Comparison of ENCODE assay signal across 13 cellular contexts in genomic region chr20:45919536-45919933, GRCh38. TPM values are rescaled to one million over a fixed set of nuclear protein-coding genes. Genes with fewer than 3 reads are reported as not detected.
DNase-seq lines count a peak whose midpoint lies in the region; ATAC-seq, FAIRE-seq and TF ChIP-seq lines count a peak whose summit lies in the region.
"Had no signal": no experiment of that assay in that cellular context is flagged by ENCODE, and none has a peak within 500 bp of the region (broad histone marks: within the 10 kb centered on the region; RNA-seq: fewer than 3 reads in every experiment).

No MANE protein-coding gene starts in this region.

- TF ChIP-seq CTCF in choroid plexus epithelial cell (conservative IDR thresholded peaks at IDR 0.05; ENCODE audit: low read depth, low read length) (no peak), smooth muscle cell (IDR thresholded peaks at IDR 0.05; ENCODE audit: borderline replicate concordance, insufficient read depth, poor library complexity, severe bottlenecking) (no peak), GM20000 (IDR thresholded peaks at IDR 0.05; ENCODE audit: extremely low read depth, missing control alignments) (no peak), D721Med (IDR thresholded peaks at IDR 0.05; ENCODE audit: insufficient read depth, missing control alignments) (no peak)

- H3K27me3 ChIP-seq in smooth muscle cell (ENCODE audit: low read depth): no peaks in the 10 kb centered on the region

- no peak overlapping the region for H2AFZ ChIP-seq in smooth muscle cell (ENCODE audit: low read depth)
- H2AFZ ChIP-seq: PC-9 had no signal

- FAIRE-seq in D721Med (lab: Jason Lieb, UNC): no peak

- H3K9ac ChIP-seq in smooth muscle cell (ENCODE audit: low read depth): peak overlapping the region; percentile 74

- no peaks in the 10 kb centered on the region for H3K9me3 ChIP-seq in smooth muscle cell (replicated peaks; ENCODE audit: low read depth)

- H3K4me1 ChIP-seq in smooth muscle cell (ENCODE audit: low read depth): peaks cover 16% of the 10 kb centered on the region

- intact Hi-C loops in left colon (cut with DNase I, micrococcal nuclease): loop anchor here in 1 of 2 donors (10.0 kb wide), 1 partner anchor 505 kb away; the partner anchor contains the start of gene PIGT

- H3K4me3 ChIP-seq in choroid plexus epithelial cell (ENCODE audit: low read depth, low read length): no peak overlapping the region
- no peak overlapping the region for H3K4me3 ChIP-seq in smooth muscle cell
- H3K4me3 ChIP-seq: PC-9 had no signal

- 15% methylated on average over 4 of the region's 4 CpGs for WGBS in smooth muscle cell (ENCODE audit: low lambda C conversion rate)

- H3F3A ChIP-seq in smooth muscle cell (ENCODE audit: low read depth): peaks cover 34% of the 10 kb centered on the region

- peak overlapping the region; percentile 94 for H3K27ac ChIP-seq in smooth muscle cell (ENCODE audit: low read depth)
- H3K27ac ChIP-seq: PC-9 had no signal

- peak overlapping the region; percentile 33 for H3K4me2 ChIP-seq in smooth muscle cell
- H3K4me2 ChIP-seq: PC-9 had no signal

- no peaks in the 10 kb centered on the region for H3K79me2 ChIP-seq in smooth muscle cell (ENCODE audit: low read depth)

- no peaks in the 10 kb centered on the region for H3K36me3 ChIP-seq in smooth muscle cell (ENCODE audit: low read depth)

- ATAC-seq in left colon: no peak
- ATAC-seq: WTC11 had no signal

- H4K20me1 ChIP-seq in smooth muscle cell (ENCODE audit: low read depth): no peaks in the 10 kb centered on the region

- peak; percentile 3 for DNase-seq in NCI-H774 (lab: John Stamatoyannopoulos, UW)
- DNase-seq in choroid plexus epithelial cell (ENCODE audit: low read depth): peak; percentile 98
- DNase-seq in left colon: peak; percentile 48 to 50
- no peak for DNase-seq in smooth muscle cell (lab: John Stamatoyannopoulos, UW; ENCODE audit: unreplicated experiment)
- DNase-seq in GM20000 (ENCODE audit: low spot score): no peak
- DNase-seq in D721Med (ENCODE audit: insufficient read length, low spot score): no peak
- no peak for DNase-seq in NCI-H187 treated with DMSO at 0.1 percent for 48 hours (lab: John Stamatoyannopoulos, UW)
- DNase-seq in iPS-NIHi7 (ENCODE audit: extremely low spot score): no peak
- DNase-seq: activated effector memory CD4-positive, alpha-beta T cell treated with Interleukin-2 at 50 U/mL for 16 hours; CD4-positive, CD25-positive, alpha-beta regulatory T cell; NCI-H1436; PC-9 had no signal

RNA-seq across cellular contexts. Expression of gene PLTP, which starts 7.6 kb away (rescaled TPM):
- total RNA-seq in left colon: 10 to 100 TPM; 14.7 to 49.5 TPM
- 81.0 and 93.3 TPM in 2 replicates for total RNA-seq in smooth muscle cell
- 197 and 262 TPM in 2 replicates for polyA plus RNA-seq in smooth muscle cell

RNA-seq across cellular contexts. Expression of gene PCIF1, which starts 14.9 kb away (rescaled TPM):
- total RNA-seq in left colon (10 to 100 TPM; 27.2 to 32.1 TPM), smooth muscle cell (13.5 and 15.4 TPM in 2 replicates)
- 37.2 and 38.9 TPM in 2 replicates for polyA plus RNA-seq in smooth muscle cell

RNA-seq across cellular contexts. Expression of gene CTSA, which starts 28.4 kb away (rescaled TPM):
- total RNA-seq in left colon: 100 to 1,000 TPM; 513 to 538 TPM
- 74.8 and 79.7 TPM in 2 replicates for total RNA-seq in smooth muscle cell
- polyA plus RNA-seq in smooth muscle cell: 132 and 138 TPM in 2 replicates

RNA-seq across cellular contexts. Expression of gene NEURL2, which starts 28.5 kb away (rescaled TPM):
- total RNA-seq in left colon (1 to 10 TPM; 4.7 to 5.5 TPM), smooth muscle cell (0.31 and 3.3 TPM in 2 replicates)
- polyA plus RNA-seq in smooth muscle cell: 3.7 and 4.7 TPM in 2 replicates

RNA-seq across cellular contexts. Expression of gene SPATA25, which starts 32.1 kb away (rescaled TPM):
- total RNA-seq in left colon: 1 to 10 TPM; 2.0 to 3.2 TPM
- 0.54 and 1.2 TPM in 2 replicates for total RNA-seq in smooth muscle cell
- 0.43 TPM in 1 of 2 replicates, not detected in the other for polyA plus RNA-seq in smooth muscle cell
- polyA plus RNA-seq: CD4-positive, CD25-positive, alpha-beta regulatory T cell had no signal

Comparison
In these comparisons a context has a peak if more than half of its experiments do, and no peak if none do; other contexts are left out.
1. DNase-seq: peak in NCI-H774 (single experiment), choroid plexus epithelial cell (single experiment) and left colon (2 of 2); none in smooth muscle cell (single experiment), GM20000 (single experiment), D721Med (single experiment), NCI-H187 treated with DMSO at 0.1 percent for 48 hours (single experiment) and iPS-NIHi7 (single experiment).